ENCODE assay signal across 1 cellular context in the genomic region with DNA sequence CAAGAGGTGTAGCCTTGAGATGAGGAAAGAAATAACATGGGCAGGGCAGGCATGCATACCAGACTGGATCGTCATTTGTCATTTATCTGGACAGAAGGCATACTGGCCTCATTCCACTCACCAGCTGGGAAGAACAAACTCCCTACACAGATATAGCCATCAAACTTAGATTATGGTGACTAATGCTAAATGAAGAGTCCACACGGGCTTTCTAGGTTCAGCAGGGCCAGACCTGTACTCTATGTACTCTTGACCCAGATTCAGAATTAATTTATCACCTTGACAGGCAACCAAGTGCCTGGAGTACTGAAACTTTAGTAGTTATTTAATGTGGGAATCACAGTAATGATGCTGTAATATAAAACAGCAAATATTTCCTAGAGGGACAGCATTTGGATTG.
TF ChIP-seq lines count a peak whose summit lies in the region.

No MANE protein-coding gene starts in this region.

TF ChIP-seq in SK-N-SH, 30 proteins besides CTCF, POLR2A, EP300 and RAD21 (continued from another document):
- TF ChIP-seq SIN3A (IDR thresholded peaks at IDR 0.05; ENCODE audit: borderline replicate concordance, low read depth, low read length): peak; percentile 72; the same call in 1 of the 2 replicates
- TF ChIP-seq GATA2 (CRISPR knock-in tag; IDR thresholded peaks at IDR 0.05): no peak
- TF ChIP-seq TCF12 (IDR thresholded peaks at IDR 0.05): peak; percentile 91
- TF ChIP-seq FOSL2 (IDR thresholded peaks at IDR 0.05; ENCODE audit: borderline replicate concordance, low read depth): peak; percentile 62; the same call in 1 of the 2 replicates
- TF ChIP-seq GABPA (IDR thresholded peaks at IDR 0.05; ENCODE audit: low read depth): no peak
- TF ChIP-seq, protein P1, sequence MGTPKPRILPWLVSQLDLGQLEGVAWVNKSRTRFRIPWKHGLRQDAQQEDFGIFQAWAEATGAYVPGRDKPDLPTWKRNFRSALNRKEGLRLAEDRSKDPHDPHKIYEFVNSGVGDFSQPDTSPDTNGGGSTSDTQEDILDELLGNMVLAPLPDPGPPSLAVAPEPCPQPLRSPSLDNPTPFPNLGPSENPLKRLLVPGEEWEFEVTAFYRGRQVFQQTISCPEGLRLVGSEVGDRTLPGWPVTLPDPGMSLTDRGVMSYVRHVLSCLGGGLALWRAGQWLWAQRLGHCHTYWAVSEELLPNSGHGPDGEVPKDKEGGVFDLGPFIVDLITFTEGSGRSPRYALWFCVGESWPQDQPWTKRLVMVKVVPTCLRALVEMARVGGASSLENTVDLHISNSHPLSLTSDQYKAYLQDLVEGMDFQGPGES (IDR thresholded peaks at IDR 0.05; ENCODE audit: low read depth, low read length): no peak
TF ChIP-seq in SK-N-SH: peak in this region for 12.
